11 cellular contexts compared by ENCODE assay signal in genomic region chr6:129750390-129750789, GRCh38. TPM values are rescaled to one million over a fixed set of nuclear protein-coding genes. Genes with fewer than 3 reads are reported as not detected.
DNase-seq lines count a peak whose midpoint lies in the region; ATAC-seq, FAIRE-seq and TF ChIP-seq lines count a peak whose summit lies in the region.
"Had no signal": no experiment of that assay in that cellular context is flagged by ENCODE, and none has a peak within 500 bp of the region (broad histone marks: within the 10 kb centered on the region; RNA-seq: fewer than 3 reads in every experiment).

No MANE protein-coding gene starts in this region.

- no peak for ATAC-seq in activated T-cell treated with anti-CD3 and anti-CD28 coated beads, Interleukin-2, amount 50 U/mL, for 72 hours (replicated peaks in 1 of 2)
- no peak for ATAC-seq in activated T-cell treated with anti-CD3 and anti-CD28 coated beads, Interleukin-2, amount 50 U/mL, for 4 hours
- no peak for ATAC-seq in T-cell (replicated peaks in 1 of 4)
- no peak for ATAC-seq in stimulated activated naive CD8-positive, alpha-beta T cell treated with anti-CD3 and anti-CD28 coated beads, Interleukin-15, amount 100 ng/mL, for 72 hours
- ATAC-seq in GM21447 (IDR thresholded peaks at IDR 0.05; ENCODE audit: unreplicated experiment) = no peak

- dilution Hi-C loops in endothelial cell of umbilical vein (cut with MboI; ENCODE audit: extremely low pct_ligation_motif_present, low sequenced_read_pairs) = no loop called here

- peaks cover 0 to 2% of the 10 kb centered on the region in 2 donors for H3K9me3 Mint-ChIP-seq in activated T-cell treated with anti-CD3 and anti-CD28 coated beads, Interleukin-2, amount 50 U/mL, for 72 hours
- no peaks in the 10 kb centered on the region for H3K9me3 Mint-ChIP-seq in activated T-cell treated with anti-CD3 and anti-CD28 coated beads, Interleukin-2, amount 50 U/mL, for 4 hours
- no peaks in the 10 kb centered on the region for H3K9me3 Mint-ChIP-seq in T-cell
- H3K9me3 Mint-ChIP-seq in stimulated activated naive CD8-positive, alpha-beta T cell treated with anti-CD3 and anti-CD28 coated beads, Interleukin-15, amount 100 ng/mL, for 72 hours = no peaks in the 10 kb centered on the region

- FAIRE-seq in endothelial cell of umbilical vein (lab: Jason Lieb, UNC) = no peak

- POLR2A ChIA-PET in T-cell (lab: Charles Lee) = interaction anchor here (0.5 to 1.0 kb wide), 2 partner anchors 21 to 112 kb away, joined by 3 to 4 read pairs; no protein-coding TSS in a partner anchor
- POLR2A ChIA-PET in endothelial cell of umbilical vein (lab: Charles Lee) = interaction anchor here (1.3 kb wide), 1 partner anchor 40 kb away, joined by 4 read pairs; the partner anchor contains the start of gene ARHGAP18

- CTCF ChIA-PET in T-cell (lab: Charles Lee) (interaction anchor here (0.5 to 3.6 kb wide), 15 partner anchors 14 to 801 kb away, joined by 3 to 51 read pairs (median 5); partner anchors contain the start of gene ARHGAP18 (in 1 of the 2)), endothelial cell of umbilical vein (lab: Charles Lee) (interaction anchor here (1.0 to 2.2 kb wide), 12 partner anchors 11 to 271 kb away, joined by 3 to 15 read pairs (median 4); no protein-coding TSS in a partner anchor)

- no peaks in the 10 kb centered on the region for H3K9me3 ChIP-seq in endothelial cell of umbilical vein (replicated peaks; ENCODE audit: control insufficient read depth, insufficient read depth, low read length)
- H3K9me3 ChIP-seq: HAP-1 had no signal

- H3K4me2 ChIP-seq in endothelial cell of umbilical vein (ENCODE audit: insufficient read depth, low read length) = peak overlapping the region; percentile 91

- peak overlapping the region; percentile 80 for H3K27ac ChIP-seq in endothelial cell of umbilical vein (ENCODE audit: insufficient read depth, low read depth, low read length)

- DNase-seq in activated T-cell treated with anti-CD3 and anti-CD28 coated beads, Interleukin-2, amount 50 U/mL, for 72 hours = no peak
- no peak for DNase-seq in activated T-cell treated with anti-CD3 and anti-CD28 coated beads, Interleukin-2, amount 50 U/mL, for 4 hours
- DNase-seq in T-cell (no peak), endothelial cell of umbilical vein (ENCODE audit: low read depth, low spot score) (peak; percentile 74), NK-92 (lab: John Stamatoyannopoulos, UW; ENCODE audit: unreplicated experiment) (no peak), SKM-1 treated with dmso at 0.1 percent for 144 hours (lab: John Stamatoyannopoulos, UW; ENCODE audit: unreplicated experiment) (no peak)
- no peak for DNase-seq in stimulated activated naive CD8-positive, alpha-beta T cell treated with anti-CD3 and anti-CD28 coated beads, Interleukin-15, amount 100 ng/mL, for 72 hours
- DNase-seq: NCI-H1048, NCI-H774 had no signal

- BruUV-seq in endothelial cell of umbilical vein (replicated peaks; lab: Mats Ljungman, UMichigan) = no TSS peak

- H3K27ac Mint-ChIP-seq in activated T-cell treated with anti-CD3 and anti-CD28 coated beads, Interleukin-2, amount 50 U/mL, for 72 hours = peak overlapping the region; percentile 88
- H3K27ac Mint-ChIP-seq in T-cell = peak overlapping the region; percentile 92 to 95
- peak overlapping the region; percentile 99 to 100 for H3K27ac Mint-ChIP-seq in stimulated activated naive CD8-positive, alpha-beta T cell treated with anti-CD3 and anti-CD28 coated beads, Interleukin-15, amount 100 ng/mL, for 72 hours

- no peaks in the 10 kb centered on the region for H4K20me1 ChIP-seq in endothelial cell of umbilical vein (replicated peaks; ENCODE audit: control insufficient read depth, extremely low read depth, insufficient read depth, low read length)

- H3K27me3 ChIP-seq in endothelial cell of umbilical vein (ENCODE audit: control insufficient read depth in 2 of 2, insufficient read depth in 2 of 2, low read length in 2 of 2) = no peaks in the 10 kb centered on the region

- no peaks in the 10 kb centered on the region for H3K9me1 ChIP-seq in endothelial cell of umbilical vein (replicated peaks; ENCODE audit: control insufficient read depth, extremely low read depth, insufficient read depth, low read length)

- TF ChIP-seq POLR2A in endothelial cell of umbilical vein (IDR thresholded peaks at IDR 0.05; ENCODE audit: low read depth, low read length) = no peak

- H3K4me3 Mint-ChIP-seq in activated T-cell treated with anti-CD3 and anti-CD28 coated beads, Interleukin-2, amount 50 U/mL, for 72 hours = peak overlapping the region; percentile 72 to 90
- no peak overlapping the region for H3K4me3 Mint-ChIP-seq in activated T-cell treated with anti-CD3 and anti-CD28 coated beads, Interleukin-2, amount 50 U/mL, for 4 hours
- peak overlapping the region; percentile 54 to 77 (median 72) for H3K4me3 Mint-ChIP-seq in T-cell
- peak overlapping the region in 1 of 2 donors; percentile 70 for H3K4me3 Mint-ChIP-seq in stimulated activated naive CD8-positive, alpha-beta T cell treated with anti-CD3 and anti-CD28 coated beads, Interleukin-15, amount 100 ng/mL, for 72 hours

- peak overlapping the region; percentile 73 for H3K9ac ChIP-seq in endothelial cell of umbilical vein (replicated peaks; ENCODE audit: extremely low read depth, insufficient read depth, low read length)

- no peaks in the 10 kb centered on the region for H3K27me3 Mint-ChIP-seq in activated T-cell treated with anti-CD3 and anti-CD28 coated beads, Interleukin-2, amount 50 U/mL, for 72 hours (ENCODE audit: low read depth)
- no peaks in the 10 kb centered on the region for H3K27me3 Mint-ChIP-seq in activated T-cell treated with anti-CD3 and anti-CD28 coated beads, Interleukin-2, amount 50 U/mL, for 4 hours (ENCODE audit: low read depth)
- H3K27me3 Mint-ChIP-seq in T-cell = no peaks in the 10 kb centered on the region
- no peaks in the 10 kb centered on the region for H3K27me3 Mint-ChIP-seq in stimulated activated naive CD8-positive, alpha-beta T cell treated with anti-CD3 and anti-CD28 coated beads, Interleukin-15, amount 100 ng/mL, for 72 hours

- H3K36me3 ChIP-seq in endothelial cell of umbilical vein (ENCODE audit: control insufficient read depth in 2 of 2, extremely low read depth in 1 of 2, insufficient read depth in 2 of 2, low read length in 2 of 2) = no peaks in the 10 kb centered on the region
- H3K36me3 ChIP-seq: HAP-1 had no signal

- H2AFZ ChIP-seq in endothelial cell of umbilical vein (ENCODE audit: low read depth, low read length) = no peak overlapping the region

- H3K79me2 ChIP-seq in endothelial cell of umbilical vein (ENCODE audit: control insufficient read depth, insufficient read depth, low read length) = no peaks in the 10 kb centered on the region

- intact Hi-C loops in endothelial cell of umbilical vein (cut with micrococcal nuclease) = no loop called here

- no peak for TF ChIP-seq CTCF in endothelial cell of umbilical vein (IDR thresholded peaks at IDR 0.05; ENCODE audit: extremely low read depth in 1 of 2, insufficient read depth in 1 of 2, low read depth in 1 of 2, low read length in 2 of 2)

- H3K4me3 ChIP-seq in endothelial cell of umbilical vein (replicated peaks in 1 of 3; ENCODE audit: insufficient read depth in 1 of 3, low read depth in 1 of 3, low read length in 3 of 3) = no peak overlapping the region
- H3K4me3 ChIP-seq: HAP-1 had no signal

- no peaks in the 10 kb centered on the region for H3K36me3 Mint-ChIP-seq in activated T-cell treated with anti-CD3 and anti-CD28 coated beads, Interleukin-2, amount 50 U/mL, for 72 hours (ENCODE audit: insufficient read depth in 2 of 2)
- peaks cover 2% of the 10 kb centered on the region for H3K36me3 Mint-ChIP-seq in activated T-cell treated with anti-CD3 and anti-CD28 coated beads, Interleukin-2, amount 50 U/mL, for 4 hours (ENCODE audit: insufficient read depth)
- no peaks in the 10 kb centered on the region for H3K36me3 Mint-ChIP-seq in T-cell

- H3K4me1 Mint-ChIP-seq in activated T-cell treated with anti-CD3 and anti-CD28 coated beads, Interleukin-2, amount 50 U/mL, for 72 hours (ENCODE audit: low read depth) = peaks cover 52% of the 10 kb centered on the region
- H3K4me1 Mint-ChIP-seq in activated T-cell treated with anti-CD3 and anti-CD28 coated beads, Interleukin-2, amount 50 U/mL, for 4 hours (ENCODE audit: low read depth) = peaks cover 49% of the 10 kb centered on the region
- peaks cover 43 to 56% (median 47%) of the 10 kb centered on the region in 3 donors for H3K4me1 Mint-ChIP-seq in T-cell
- peaks cover 48% of the 10 kb centered on the region for H3K4me1 Mint-ChIP-seq in stimulated activated naive CD8-positive, alpha-beta T cell treated with anti-CD3 and anti-CD28 coated beads, Interleukin-15, amount 100 ng/mL, for 72 hours

- peaks cover 40% of the 10 kb centered on the region for H3K4me1 ChIP-seq in endothelial cell of umbilical vein (ENCODE audit: control insufficient read depth, extremely low read depth, insufficient read depth, low read length)
- H3K4me1 ChIP-seq: HAP-1 had no signal

TF ChIP-seq in endothelial cell of umbilical vein, 7 proteins besides CTCF, POLR2A, EP300 and RAD21:
- TF ChIP-seq MYC (IDR thresholded peaks at IDR 0.05; ENCODE audit: low read depth, low read length) (no peak), POLR2AphosphoS5 (IDR thresholded peaks at IDR 0.05; ENCODE audit: insufficient read depth, low read depth, low read length) (peak; percentile 29)

RNA-seq across cellular contexts. Expression of gene ARHGAP18, which starts 40.4 kb away (rescaled TPM):
- 1 to 10 TPM; 2.7 to 3.9 TPM for total RNA-seq in activated T-cell treated with anti-CD3 and anti-CD28 coated beads, Interleukin-2, amount 50 U/mL, for 72 hours
- 1 to 10 TPM; 2.1 to 2.5 (median 2.3) TPM for total RNA-seq in activated T-cell treated with anti-CD3 and anti-CD28 coated beads, Interleukin-2, amount 50 U/mL, for 4 hours
- total RNA-seq in T-cell (1 to 10 TPM; 3.6 to 4.3 (median 4.0) TPM), endothelial cell of umbilical vein (86.1 and 111 TPM in 2 replicates)
- polyA plus RNA-seq in endothelial cell of umbilical vein = 11.0 and 13.1 TPM in 2 replicates
- 21.9 and 22.6 TPM in 2 replicates for polyA plus RNA-seq in endothelial cell of umbilical vein (2011; cell fraction: cytosol; rRNA removed)
- polyA plus RNA-seq in endothelial cell of umbilical vein (2011; cell fraction: nucleus; rRNA removed) = 25.0 and 31.9 TPM in 2 replicates
- polyA plus RNA-seq in endothelial cell of umbilical vein (2012) = 43.4 and 50.9 TPM in 2 replicates
- polyA minus RNA-seq in endothelial cell of umbilical vein = 48.2 and 49.1 TPM in 2 replicates
- polyA minus RNA-seq in endothelial cell of umbilical vein (2011; cell fraction: cytosol; rRNA and poly(A)+ RNA removed) = 7.6 TPM
- 89.2 and 110 TPM in 2 replicates for polyA minus RNA-seq in endothelial cell of umbilical vein (2011; cell fraction: nucleus; rRNA and poly(A)+ RNA removed)

Comparison
In these comparisons a context has a peak if more than half of its experiments do, and no peak if none do; other contexts are left out.
1. RNA of gene ARHGAP18, which starts 40.4 kb away (total RNA-seq): 86.1 to 111 TPM in endothelial cell of umbilical vein; 3.6 to 4.3 TPM in T-cell, 2.7 to 3.9 TPM in activated T-cell treated with anti-CD3 and anti-CD28 coated beads, Interleukin-2, amount 50 U/mL, for 72 hours and 2.1 to 2.5 TPM in activated T-cell treated with anti-CD3 and anti-CD28 coated beads, Interleukin-2, amount 50 U/mL, for 4 hours; every median in the first group is over 10 times any median in the second.
2. Peak in every context shown above with its lines, with median percentiles within 50 percentile points of each other: H3K27ac Mint-ChIP-seq.